11 cellular contexts compared by ENCODE assay signal in the genomic region with DNA sequence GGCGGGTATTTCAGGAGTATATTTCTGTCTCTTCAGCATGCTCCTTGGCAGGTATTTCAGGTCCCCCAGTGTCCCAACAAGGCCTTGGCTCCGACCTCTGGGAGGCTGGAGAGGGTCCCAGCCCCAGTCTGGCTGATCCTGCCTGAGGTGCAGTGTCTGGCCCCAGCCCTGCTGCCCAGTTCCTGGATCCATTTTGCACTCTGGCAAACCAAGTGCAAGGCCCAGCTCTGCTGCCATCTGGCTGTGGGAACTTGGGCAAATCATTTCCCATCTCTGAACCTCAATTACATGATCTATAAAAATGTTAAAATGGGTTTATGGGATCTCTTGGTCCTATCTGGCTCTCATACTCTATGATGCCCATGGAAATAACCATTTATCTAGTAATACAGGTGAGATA.
DNase-seq lines count a peak whose midpoint lies in the region; ATAC-seq and TF ChIP-seq lines count a peak whose summit lies in the region.
"Had no signal": no experiment of that assay in that cellular context is flagged by ENCODE, and none has a peak within 500 bp of the region (broad histone marks: within the 10 kb centered on the region; RNA-seq: fewer than 3 reads in every experiment).

No MANE protein-coding gene starts in this region.

- H3K27ac ChIP-seq in KMS-11 (no peak overlapping the region), right lobe of liver (no peak overlapping the region), prostate gland (no peak overlapping the region)

- no peak overlapping the region for H3K4me2 ChIP-seq in KMS-11

- TF ChIP-seq POLR2A in right lobe of liver (IDR thresholded peaks at IDR 0.05), result no peak
- TF ChIP-seq POLR2A in prostate gland (IDR thresholded peaks at IDR 0.05), result no peak

- ATAC-seq in right lobe of liver, result peak; percentile 29 to 58 (median 48)
- no peak for ATAC-seq in stimulated activated naive B cell treated with anti-CD40 and anti-IgM and Interleukin-4, amounts not matched to agents 10 μg/mL and 1 μg/mL and 100 μg/mL, for 72 hours (replicated peaks)

- no peaks in the 10 kb centered on the region for H3K9me3 Mint-ChIP-seq in stimulated activated naive B cell treated with anti-CD40 and anti-IgM and Interleukin-4, amounts not matched to agents 10 μg/mL and 1 μg/mL and 100 μg/mL, for 72 hours
- H3K9me3 Mint-ChIP-seq: activated CD4-positive, alpha-beta T cell treated with anti-CD3 and anti-CD28 coated beads, Interleukin-2, amount 10 ng/mL, durations not matched to agents 24 days and 14 days; neural crest cell had no signal

- H3K36me3 ChIP-seq in KMS-11 (ENCODE audit: insufficient read depth), result no peaks in the 10 kb centered on the region
- no peaks in the 10 kb centered on the region for H3K36me3 ChIP-seq in right lobe of liver
- H3K36me3 ChIP-seq in prostate gland, result no peaks in the 10 kb centered on the region

- no peaks in the 10 kb centered on the region for H3K9me3 ChIP-seq in right lobe of liver
- H3K9me3 ChIP-seq in prostate gland, result no peaks in the 10 kb centered on the region

- H3K4me3 ChIP-seq in KMS-11 (IDR thresholded peaks at IDR 0.05; ENCODE audit: insufficient read depth, low read depth, low read length), result no peak overlapping the region
- no peak overlapping the region for H3K4me3 ChIP-seq in right lobe of liver
- H3K4me3 ChIP-seq in prostate gland, result no peak overlapping the region

- no peaks in the 10 kb centered on the region for H3K27me3 ChIP-seq in KMS-11 (ENCODE audit: insufficient read depth, low read depth)
- H3K27me3 ChIP-seq in right lobe of liver, result no peaks in the 10 kb centered on the region
- no peaks in the 10 kb centered on the region for H3K27me3 ChIP-seq in prostate gland (replicated peaks; ENCODE audit: insufficient read depth)

- H4K20me1 ChIP-seq in KMS-11 (ENCODE audit: insufficient read depth), result no peaks in the 10 kb centered on the region

- H3K79me2 ChIP-seq in KMS-11 (ENCODE audit: insufficient read depth, low read depth), result no peaks in the 10 kb centered on the region

- H3K4me1 ChIP-seq in KMS-11 (ENCODE audit: low read depth, poor library complexity, severe bottlenecking) (no peaks in the 10 kb centered on the region), right lobe of liver (no peaks in the 10 kb centered on the region), prostate gland (replicated peaks) (no peaks in the 10 kb centered on the region)

- WGBS in right lobe of liver (ENCODE audit: insufficient coverage, low coverage, low lambda C conversion rate, missing lambda C conversion rate), result 60% methylated on average over 1 of the region's 2 CpGs
- 85% methylated on average over 2 of the region's 2 CpGs for WGBS in prostate gland

- no peaks in the 10 kb centered on the region for H3K36me3 Mint-ChIP-seq in stimulated activated naive B cell treated with anti-CD40 and anti-IgM and Interleukin-4, amounts not matched to agents 10 μg/mL and 1 μg/mL and 100 μg/mL, for 72 hours

- peak; percentile 14 for DNase-seq in CD1c-positive myeloid dendritic cell (ENCODE audit: extremely low spot score)
- peak; percentile 15 for DNase-seq in astrocyte of the hippocampus (ENCODE audit: low read depth, low spot score)
- DNase-seq in right lobe of liver, result peak in 1 of 3 donors; percentile 37
- no peak for DNase-seq in A172 (ENCODE audit: low spot score)
- no peak for DNase-seq in inferior parietal cortex (ENCODE audit: extremely low spot score)
- DNase-seq in stimulated activated naive B cell treated with anti-CD40 and anti-IgM and Interleukin-4, amounts not matched to agents 10 μg/mL and 1 μg/mL and 100 μg/mL, for 72 hours, result no peak
- no peak for DNase-seq in prostate gland (ENCODE audit: low spot score)
- DNase-seq: activated CD4-positive, alpha-beta T cell treated with anti-CD3 and anti-CD28 coated beads, Interleukin-2, amount 10 ng/mL, durations not matched to agents 24 days and 14 days; NCI-H1092 had no signal

- H3K27ac Mint-ChIP-seq in stimulated activated naive B cell treated with anti-CD40 and anti-IgM and Interleukin-4, amounts not matched to agents 10 μg/mL and 1 μg/mL and 100 μg/mL, for 72 hours, result no peak overlapping the region
- H3K27ac Mint-ChIP-seq: activated CD4-positive, alpha-beta T cell treated with anti-CD3 and anti-CD28 coated beads, Interleukin-2, amount 10 ng/mL, durations not matched to agents 24 days and 14 days had no signal

- H3K4me1 Mint-ChIP-seq in stimulated activated naive B cell treated with anti-CD40 and anti-IgM and Interleukin-4, amounts not matched to agents 10 μg/mL and 1 μg/mL and 100 μg/mL, for 72 hours, result no peaks in the 10 kb centered on the region
- H3K4me1 Mint-ChIP-seq: activated CD4-positive, alpha-beta T cell treated with anti-CD3 and anti-CD28 coated beads, Interleukin-2, amount 10 ng/mL, durations not matched to agents 24 days and 14 days had no signal

- H3K9ac ChIP-seq in KMS-11, result no peak overlapping the region

- intact Hi-C loops in right lobe of liver (cut with DNase I), result loop anchor here in 1 of 2 donors (10.0 kb wide), 1 partner anchor 311 kb away; no protein-coding TSS in a partner anchor
- intact Hi-C loops in prostate gland (cut with DNase I), result loop anchor here (10.0 kb wide), 1 partner anchor 311 kb away; no protein-coding TSS in a partner anchor

- TF ChIP-seq CTCF in KMS-11 (conservative IDR thresholded peaks at IDR 0.05; ENCODE audit: low read depth, low read length) (0 out of 2 replicates have a peak, but pooled peaks have one; percentile 19), right lobe of liver (IDR thresholded peaks at IDR 0.05) (peak; percentile 34 to 51 (median 40)), prostate gland (IDR thresholded peaks at IDR 0.05) (peak in 2 of 4 experiments; percentile 33 to 41)

- no peak overlapping the region for H3K4me3 Mint-ChIP-seq in stimulated activated naive B cell treated with anti-CD40 and anti-IgM and Interleukin-4, amounts not matched to agents 10 μg/mL and 1 μg/mL and 100 μg/mL, for 72 hours
- H3K4me3 Mint-ChIP-seq: activated CD4-positive, alpha-beta T cell treated with anti-CD3 and anti-CD28 coated beads, Interleukin-2, amount 10 ng/mL, durations not matched to agents 24 days and 14 days; neural crest cell had no signal

- H3K27me3 Mint-ChIP-seq in stimulated activated naive B cell treated with anti-CD40 and anti-IgM and Interleukin-4, amounts not matched to agents 10 μg/mL and 1 μg/mL and 100 μg/mL, for 72 hours, result peaks cover 0 to 9% of the 10 kb centered on the region in 2 donors

- H2AFZ ChIP-seq in KMS-11 (ENCODE audit: low read depth), result no peak overlapping the region

Comparison
In these comparisons a context has a peak if more than half of its experiments do, and no peak if none do; other contexts are left out.
1. DNase-seq: peak in CD1c-positive myeloid dendritic cell (single experiment) and astrocyte of the hippocampus (single experiment); none in A172 (single experiment), inferior parietal cortex (single experiment), stimulated activated naive B cell treated with anti-CD40 and anti-IgM and Interleukin-4, amounts not matched to agents 10 μg/mL and 1 μg/mL and 100 μg/mL, for 72 hours (single experiment) and prostate gland (single experiment).
2. ATAC-seq: peak in right lobe of liver (4 of 4); none in stimulated activated naive B cell treated with anti-CD40 and anti-IgM and Interleukin-4, amounts not matched to agents 10 μg/mL and 1 μg/mL and 100 μg/mL, for 72 hours (0 of 2).